Comparison of ENCODE assay signal across 1 cellular context in the genomic region with DNA sequence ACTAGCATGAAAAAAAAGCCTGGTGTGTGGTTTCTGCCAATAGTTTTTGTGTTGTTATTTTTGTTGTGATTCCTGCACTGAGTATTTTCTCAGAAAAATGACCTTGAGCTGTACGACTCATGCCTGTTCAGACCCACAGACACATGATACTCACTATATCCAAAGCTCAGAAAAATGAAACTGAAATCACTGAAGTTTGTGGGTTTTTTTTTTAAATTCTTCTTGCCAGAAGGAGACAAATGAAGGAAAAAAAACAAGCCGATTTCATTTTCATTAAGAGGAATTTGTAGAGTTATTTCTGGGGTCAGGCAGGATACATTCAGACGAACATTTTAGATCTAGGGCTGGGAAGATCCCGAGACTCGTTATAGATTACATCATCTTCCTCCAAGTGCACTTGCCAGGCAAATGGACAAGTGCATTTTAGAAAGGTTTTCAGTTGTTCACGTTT.
TF ChIP-seq lines count a peak whose summit lies in the region.

No MANE protein-coding gene starts in this region.

TF ChIP-seq in H1, 55 proteins besides CTCF, POLR2A, EP300 and RAD21 (continued from another document):
- TF ChIP-seq SP4 (IDR thresholded peaks at IDR 0.05; ENCODE audit: low read length): no peak
- TF ChIP-seq POU5F1 (IDR thresholded peaks at IDR 0.05; ENCODE audit: low read depth, low read length): no peak
- no peak for TF ChIP-seq TAF1 (IDR thresholded peaks at IDR 0.05; ENCODE audit: low read depth, low read length)
- TF ChIP-seq, protein P1, sequence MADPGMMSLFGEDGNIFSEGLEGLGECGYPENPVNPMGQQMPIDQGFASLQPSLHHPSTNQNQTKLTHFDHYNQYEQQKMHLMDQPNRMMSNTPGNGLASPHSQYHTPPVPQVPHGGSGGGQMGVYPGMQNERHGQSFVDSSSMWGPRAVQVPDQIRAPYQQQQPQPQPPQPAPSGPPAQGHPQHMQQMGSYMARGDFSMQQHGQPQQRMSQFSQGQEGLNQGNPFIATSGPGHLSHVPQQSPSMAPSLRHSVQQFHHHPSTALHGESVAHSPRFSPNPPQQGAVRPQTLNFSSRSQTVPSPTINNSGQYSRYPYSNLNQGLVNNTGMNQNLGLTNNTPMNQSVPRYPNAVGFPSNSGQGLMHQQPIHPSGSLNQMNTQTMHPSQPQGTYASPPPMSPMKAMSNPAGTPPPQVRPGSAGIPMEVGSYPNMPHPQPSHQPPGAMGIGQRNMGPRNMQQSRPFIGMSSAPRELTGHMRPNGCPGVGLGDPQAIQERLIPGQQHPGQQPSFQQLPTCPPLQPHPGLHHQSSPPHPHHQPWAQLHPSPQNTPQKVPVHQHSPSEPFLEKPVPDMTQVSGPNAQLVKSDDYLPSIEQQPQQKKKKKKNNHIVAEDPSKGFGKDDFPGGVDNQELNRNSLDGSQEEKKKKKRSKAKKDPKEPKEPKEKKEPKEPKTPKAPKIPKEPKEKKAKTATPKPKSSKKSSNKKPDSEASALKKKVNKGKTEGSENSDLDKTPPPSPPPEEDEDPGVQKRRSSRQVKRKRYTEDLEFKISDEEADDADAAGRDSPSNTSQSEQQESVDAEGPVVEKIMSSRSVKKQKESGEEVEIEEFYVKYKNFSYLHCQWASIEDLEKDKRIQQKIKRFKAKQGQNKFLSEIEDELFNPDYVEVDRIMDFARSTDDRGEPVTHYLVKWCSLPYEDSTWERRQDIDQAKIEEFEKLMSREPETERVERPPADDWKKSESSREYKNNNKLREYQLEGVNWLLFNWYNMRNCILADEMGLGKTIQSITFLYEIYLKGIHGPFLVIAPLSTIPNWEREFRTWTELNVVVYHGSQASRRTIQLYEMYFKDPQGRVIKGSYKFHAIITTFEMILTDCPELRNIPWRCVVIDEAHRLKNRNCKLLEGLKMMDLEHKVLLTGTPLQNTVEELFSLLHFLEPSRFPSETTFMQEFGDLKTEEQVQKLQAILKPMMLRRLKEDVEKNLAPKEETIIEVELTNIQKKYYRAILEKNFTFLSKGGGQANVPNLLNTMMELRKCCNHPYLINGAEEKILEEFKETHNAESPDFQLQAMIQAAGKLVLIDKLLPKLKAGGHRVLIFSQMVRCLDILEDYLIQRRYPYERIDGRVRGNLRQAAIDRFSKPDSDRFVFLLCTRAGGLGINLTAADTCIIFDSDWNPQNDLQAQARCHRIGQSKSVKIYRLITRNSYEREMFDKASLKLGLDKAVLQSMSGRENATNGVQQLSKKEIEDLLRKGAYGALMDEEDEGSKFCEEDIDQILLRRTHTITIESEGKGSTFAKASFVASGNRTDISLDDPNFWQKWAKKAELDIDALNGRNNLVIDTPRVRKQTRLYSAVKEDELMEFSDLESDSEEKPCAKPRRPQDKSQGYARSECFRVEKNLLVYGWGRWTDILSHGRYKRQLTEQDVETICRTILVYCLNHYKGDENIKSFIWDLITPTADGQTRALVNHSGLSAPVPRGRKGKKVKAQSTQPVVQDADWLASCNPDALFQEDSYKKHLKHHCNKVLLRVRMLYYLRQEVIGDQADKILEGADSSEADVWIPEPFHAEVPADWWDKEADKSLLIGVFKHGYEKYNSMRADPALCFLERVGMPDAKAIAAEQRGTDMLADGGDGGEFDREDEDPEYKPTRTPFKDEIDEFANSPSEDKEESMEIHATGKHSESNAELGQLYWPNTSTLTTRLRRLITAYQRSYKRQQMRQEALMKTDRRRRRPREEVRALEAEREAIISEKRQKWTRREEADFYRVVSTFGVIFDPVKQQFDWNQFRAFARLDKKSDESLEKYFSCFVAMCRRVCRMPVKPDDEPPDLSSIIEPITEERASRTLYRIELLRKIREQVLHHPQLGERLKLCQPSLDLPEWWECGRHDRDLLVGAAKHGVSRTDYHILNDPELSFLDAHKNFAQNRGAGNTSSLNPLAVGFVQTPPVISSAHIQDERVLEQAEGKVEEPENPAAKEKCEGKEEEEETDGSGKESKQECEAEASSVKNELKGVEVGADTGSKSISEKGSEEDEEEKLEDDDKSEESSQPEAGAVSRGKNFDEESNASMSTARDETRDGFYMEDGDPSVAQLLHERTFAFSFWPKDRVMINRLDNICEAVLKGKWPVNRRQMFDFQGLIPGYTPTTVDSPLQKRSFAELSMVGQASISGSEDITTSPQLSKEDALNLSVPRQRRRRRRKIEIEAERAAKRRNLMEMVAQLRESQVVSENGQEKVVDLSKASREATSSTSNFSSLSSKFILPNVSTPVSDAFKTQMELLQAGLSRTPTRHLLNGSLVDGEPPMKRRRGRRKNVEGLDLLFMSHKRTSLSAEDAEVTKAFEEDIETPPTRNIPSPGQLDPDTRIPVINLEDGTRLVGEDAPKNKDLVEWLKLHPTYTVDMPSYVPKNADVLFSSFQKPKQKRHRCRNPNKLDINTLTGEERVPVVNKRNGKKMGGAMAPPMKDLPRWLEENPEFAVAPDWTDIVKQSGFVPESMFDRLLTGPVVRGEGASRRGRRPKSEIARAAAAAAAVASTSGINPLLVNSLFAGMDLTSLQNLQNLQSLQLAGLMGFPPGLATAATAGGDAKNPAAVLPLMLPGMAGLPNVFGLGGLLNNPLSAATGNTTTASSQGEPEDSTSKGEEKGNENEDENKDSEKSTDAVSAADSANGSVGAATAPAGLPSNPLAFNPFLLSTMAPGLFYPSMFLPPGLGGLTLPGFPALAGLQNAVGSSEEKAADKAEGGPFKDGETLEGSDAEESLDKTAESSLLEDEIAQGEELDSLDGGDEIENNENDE (IDR thresholded peaks at IDR 0.05; ENCODE audit: insufficient replicate concordance, low read length): no peak
- TF ChIP-seq CREB1 (IDR thresholded peaks at IDR 0.05): no peak
- no peak for TF ChIP-seq MAFK (IDR thresholded peaks at IDR 0.05; ENCODE audit: low read depth, low read length)
